9 cellular contexts compared by ENCODE assay signal in genomic region chr11:96307748-96308133, GRCh38. TPM values are rescaled to one million over a fixed set of nuclear protein-coding genes. Genes with fewer than 3 reads are reported as not detected.
DNase-seq lines count a peak whose midpoint lies in the region; ATAC-seq and TF ChIP-seq lines count a peak whose summit lies in the region.
"Had no signal": no experiment of that assay in that cellular context is flagged by ENCODE, and none has a peak within 500 bp of the region (broad histone marks: within the 10 kb centered on the region; RNA-seq: fewer than 3 reads in every experiment).

No MANE protein-coding gene starts in this region.

- no peak for TF ChIP-seq CTCF in Calu3 (IDR thresholded peaks at IDR 0.05; ENCODE audit: unreplicated experiment)
- TF ChIP-seq CTCF in parathyroid adenoma (IDR thresholded peaks at IDR 0.05), result no peak

- H3K4me1 ChIP-seq in esophagus (ENCODE audit: control insufficient read depth in 2 of 2, insufficient read depth in 2 of 2, low read length in 1 of 2) (no peaks in the 10 kb centered on the region), parathyroid adenoma (peaks cover 21% of the 10 kb centered on the region)

- CTCF ChIA-PET in Calu3 (lab: Charles Lee), result interaction anchor here (1.7 kb wide), 1 partner anchor 35 kb away, joined by 18 read pairs; the partner anchor contains the start of gene MAML2

- H3K27me3 Mint-ChIP-seq in Calu3 (ENCODE audit: unreplicated experiment), result no peaks in the 10 kb centered on the region
- H3K27me3 Mint-ChIP-seq: naive B cell had no signal

- H3K9me3 Mint-ChIP-seq in Calu3 (ENCODE audit: low read depth, unreplicated experiment), result no peaks in the 10 kb centered on the region
- H3K9me3 Mint-ChIP-seq: naive B cell had no signal

- H3K4me2 ChIP-seq in parathyroid adenoma (ENCODE audit: low read length), result no peak overlapping the region

- peak overlapping the region in 1 of 2 donors; percentile 8 for H3K4me3 ChIP-seq in esophagus (ENCODE audit: low read depth in 1 of 2, low read length in 2 of 2)
- no peak overlapping the region for H3K4me3 ChIP-seq in parathyroid adenoma (ENCODE audit: low read depth, low read length)

- H3K9me3 ChIP-seq in esophagus (ENCODE audit: control insufficient read depth in 2 of 2, insufficient read depth in 1 of 2, low read depth in 1 of 2, low read length in 1 of 2), result no peaks in the 10 kb centered on the region
- H3K9me3 ChIP-seq in parathyroid adenoma (ENCODE audit: control insufficient read depth, low read length), result no peaks in the 10 kb centered on the region

- H2AFZ ChIP-seq in parathyroid adenoma, result peak overlapping the region; percentile 62

- 30 to 37% methylated on average over 3 of the region's 3 CpGs for WGBS in esophagus, 2 donors

- DNase-seq in Calu3 (no peak), RPMI8226 (no peak), NCI-H2196 (lab: John Stamatoyannopoulos, UW; ENCODE audit: unreplicated experiment) (no peak)
- no peak for DNase-seq in activated CD8-positive, alpha-beta memory T cell treated with anti-CD3 and anti-CD28 coated beads, Interleukin-2, amount 50 U/mL, for 4 hours
- DNase-seq: naive B cell had no signal

- no peaks in the 10 kb centered on the region for H3K27me3 ChIP-seq in esophagus (ENCODE audit: control insufficient read depth in 1 of 2, insufficient read depth in 2 of 2, low read length in 2 of 2)
- H3K27me3 ChIP-seq in parathyroid adenoma (ENCODE audit: control insufficient read depth, insufficient read depth, low read length), result no peaks in the 10 kb centered on the region

- H3K79me2 ChIP-seq in parathyroid adenoma, result no peaks in the 10 kb centered on the region

- BruUV-seq in Calu3 (replicated peaks; lab: Mats Ljungman, UMichigan), result no TSS peak

- H3K27ac ChIP-seq in esophagus (ENCODE audit: low read depth in 2 of 2, low read length in 1 of 2), result peak overlapping the region; percentile 85 to 93
- H3K27ac ChIP-seq in parathyroid adenoma, result peak overlapping the region; percentile 92

- intact Hi-C loops in Calu3 (cut with micrococcal nuclease; ENCODE audit: unreplicated experiment), result loop anchor here (2.0 to 10.0 kb wide), 2 partner anchors 33 to 63 kb away; no protein-coding TSS in a partner anchor

- H3K36me3 ChIP-seq in esophagus (ENCODE audit: control insufficient read depth in 2 of 2, insufficient read depth in 2 of 2, low read length in 1 of 2), result no peaks in the 10 kb centered on the region
- no peaks in the 10 kb centered on the region for H3K36me3 ChIP-seq in parathyroid adenoma (ENCODE audit: control insufficient read depth, insufficient read depth, low read length)

- no peak overlapping the region for H3K9ac ChIP-seq in parathyroid adenoma

- H3K36me3 Mint-ChIP-seq in Calu3 (ENCODE audit: insufficient read depth, unreplicated experiment), result peaks cover 12% of the 10 kb centered on the region

- H3K27ac Mint-ChIP-seq in Calu3 (ENCODE audit: unreplicated experiment), result peak overlapping the region; percentile 98

- peaks cover 55% of the 10 kb centered on the region for H3K4me1 Mint-ChIP-seq in Calu3 (ENCODE audit: low read depth, unreplicated experiment)

- ATAC-seq in GM18867 (IDR thresholded peaks at IDR 0.05; ENCODE audit: unreplicated experiment), result no peak

- H3K4me3 Mint-ChIP-seq in Calu3 (ENCODE audit: low read depth, unreplicated experiment), result peak overlapping the region; percentile 60

TF ChIP-seq in PFSK-1, 5 proteins besides CTCF, POLR2A, EP300 and RAD21:
- TF ChIP-seq TAF1 (IDR thresholded peaks at IDR 0.05; ENCODE audit: borderline replicate concordance, insufficient read depth, low read length) (0 out of 2 replicates have a peak, but pooled peaks have one; percentile 51), REST (IDR thresholded peaks at IDR 0.05; ENCODE audit: insufficient read depth in 1 of 2, low read depth in 2 of 2, low read length in 2 of 2) (no peak), FOXP2 (optimal IDR thresholded peaks at IDR 0.05; ENCODE audit: borderline replicate concordance, extremely low read depth, extremely low read length, insufficient read depth) (no peak)

RNA-seq across cellular contexts. Expression of gene MAML2, which starts 35.3 kb away (rescaled TPM):
- total RNA-seq in Calu3 (2022), result 16.7 and 22.7 TPM in 2 replicates
- 3.1 TPM for polyA plus RNA-seq in PFSK-1 (2012; ENCODE audit: insufficient read length, low read depth)
- polyA plus RNA-seq in esophagus, result 1 to 10 TPM; 1.9 to 2.0 TPM
